Comparison of ENCODE assay signal across 8 cellular contexts in genomic region chr10:63711866-63712716, GRCh38.
A peak's percentile ranks its signal among the peaks of the same experiment; 100 is the strongest.
DNase-seq lines count a peak whose midpoint lies in the region; ATAC-seq and TF ChIP-seq lines count a peak whose summit lies in the region.

No MANE protein-coding gene starts in this region.

- peak; percentile 91 for DNase-seq in DMS53 (lab: John Stamatoyannopoulos, UW)
- DNase-seq in NCI-H2107 treated with DMSO at 0.1 percent for 48 hours (lab: John Stamatoyannopoulos, UW; ENCODE audit: unreplicated experiment), result peak; percentile 80
- peak; percentile 99 to 100 (median 100) for DNase-seq in body of pancreas
- no peak for DNase-seq in iPS DF 6.9 (ENCODE audit: low read depth, low spot score)
- no peak for DNase-seq in activated CD8-positive, alpha-beta memory T cell treated with anti-CD3 and anti-CD28 coated beads, Interleukin-2, amount 50 U/mL, for 4 hours
- no peak for DNase-seq in activated CD4-positive, alpha-beta memory T cell treated with anti-CD3 and anti-CD28 coated beads for 36 hours
- DNase-seq in HuH-7 (ENCODE audit: low spot score), result no peak

- no peak for TF ChIP-seq CTCF in body of pancreas (IDR thresholded peaks at IDR 0.05)

- WGBS in body of pancreas, 2 donors, result 3% methylated on average over 5 to 6 of the region's 6 CpGs
- no CpG with 5 or more reads among the region's 6 CpGs for WGBS in iPS DF 6.9 (ENCODE audit: insufficient coverage, insufficient read length)

- no peaks in the 10 kb centered on the region for H3K36me3 Mint-ChIP-seq in activated CD4-positive, alpha-beta memory T cell treated with anti-CD3 and anti-CD28 coated beads for 36 hours

- peak; percentile 92 for ATAC-seq in body of pancreas

- no peak overlapping the region for H3K27ac Mint-ChIP-seq in activated CD4-positive, alpha-beta memory T cell treated with anti-CD3 and anti-CD28 coated beads for 36 hours

- CTCF ChIA-PET in activated CD4-positive, alpha-beta memory T cell treated with anti-CD3 and anti-CD28 coated beads for 36 hours (lab: Charles Lee), result interaction anchor here (1.6 to 2.2 kb wide), 2 partner anchors 8 to 546 kb away, joined by 9 to 17 read pairs; no protein-coding TSS in a partner anchor

- H3K36me3 ChIP-seq in body of pancreas (replicated peaks in 1 of 2; ENCODE audit: insufficient read depth in 1 of 2, low read depth in 2 of 2) (no peaks in the 10 kb centered on the region), iPS DF 6.9 (ENCODE audit: control insufficient read depth, insufficient read depth, low read length) (no peaks in the 10 kb centered on the region), skeletal muscle tissue (ENCODE audit: control insufficient read depth in 3 of 3, insufficient read depth in 3 of 3, low read length in 3 of 3) (no peaks in the 10 kb centered on the region)

- peak overlapping the region in 2 of 3 donors; percentile 12 to 18 for H3K9ac ChIP-seq in skeletal muscle tissue (ENCODE audit: low read depth in 1 of 3, low read length in 3 of 3)

- TF ChIP-seq POLR2A in body of pancreas (IDR thresholded peaks at IDR 0.05), result peak in 2 of 3 donors; percentile 53 to 60

- intact Hi-C loops in body of pancreas (cut with DNase I), result no loop called here
- intact Hi-C loops in activated CD4-positive, alpha-beta memory T cell treated with anti-CD3 and anti-CD28 coated beads for 36 hours (cut with micrococcal nuclease), result no loop called here

- H3K27me3 Mint-ChIP-seq in activated CD4-positive, alpha-beta memory T cell treated with anti-CD3 and anti-CD28 coated beads for 36 hours, result no peaks in the 10 kb centered on the region

- no peaks in the 10 kb centered on the region for H3K9me3 Mint-ChIP-seq in activated CD4-positive, alpha-beta memory T cell treated with anti-CD3 and anti-CD28 coated beads for 36 hours

- H3K4me1 Mint-ChIP-seq in activated CD4-positive, alpha-beta memory T cell treated with anti-CD3 and anti-CD28 coated beads for 36 hours (ENCODE audit: low read depth), result peaks cover 9% of the 10 kb centered on the region

- no peak overlapping the region for H3K4me3 Mint-ChIP-seq in activated CD4-positive, alpha-beta memory T cell treated with anti-CD3 and anti-CD28 coated beads for 36 hours

- no peaks in the 10 kb centered on the region for H3K27me3 ChIP-seq in body of pancreas
- H3K27me3 ChIP-seq in iPS DF 6.9 (ENCODE audit: control insufficient read depth, insufficient read depth, low read length), result no peaks in the 10 kb centered on the region
- H3K27me3 ChIP-seq in skeletal muscle tissue (ENCODE audit: control insufficient read depth in 3 of 3, insufficient read depth in 3 of 3, low read length in 3 of 3), result no peaks in the 10 kb centered on the region

- POLR2A ChIA-PET in activated CD4-positive, alpha-beta memory T cell treated with anti-CD3 and anti-CD28 coated beads for 36 hours (lab: Charles Lee), result no interaction called here

- H3K4me1 ChIP-seq in body of pancreas (peaks cover 55% of the 10 kb centered on the region), iPS DF 6.9 (ENCODE audit: control insufficient read depth, insufficient read depth, low read length) (peaks cover 9% of the 10 kb centered on the region), skeletal muscle tissue (ENCODE audit: control insufficient read depth in 3 of 3, insufficient read depth in 3 of 3, low read length in 3 of 3) (peaks cover 29 to 34% (median 34%) of the 10 kb centered on the region in 3 donors)

- no peak overlapping the region for H3K4me3 ChIP-seq in body of pancreas
- no peak overlapping the region for H3K4me3 ChIP-seq in iPS DF 6.9 (ENCODE audit: low read length)
- peak overlapping the region in 2 of 3 donors; percentile 13 to 32 for H3K4me3 ChIP-seq in skeletal muscle tissue (ENCODE audit: low read length in 3 of 3)

- H3K9me3 ChIP-seq in body of pancreas, result no peaks in the 10 kb centered on the region
- no peaks in the 10 kb centered on the region for H3K9me3 ChIP-seq in iPS DF 6.9 (ENCODE audit: control insufficient read depth, insufficient read depth, low read length)
- no peaks in the 10 kb centered on the region for H3K9me3 ChIP-seq in skeletal muscle tissue (ENCODE audit: control insufficient read depth in 3 of 3, low read length in 3 of 3)

- H3K27ac ChIP-seq in body of pancreas (peak overlapping the region; percentile 86 to 94 (median 89)), iPS DF 6.9 (ENCODE audit: low read length) (peak overlapping the region; percentile 71), skeletal muscle tissue (ENCODE audit: low read depth, low read length) (peak overlapping the region; percentile 82)

Comparison
In these comparisons a context has a peak if more than half of its experiments do, and no peak if none do; other contexts are left out.
1. DNase-seq: peak in DMS53 (single experiment), NCI-H2107 treated with DMSO at 0.1 percent for 48 hours (single experiment) and body of pancreas (4 of 4); none in iPS DF 6.9 (single experiment), activated CD8-positive, alpha-beta memory T cell treated with anti-CD3 and anti-CD28 coated beads, Interleukin-2, amount 50 U/mL, for 4 hours (single experiment), activated CD4-positive, alpha-beta memory T cell treated with anti-CD3 and anti-CD28 coated beads for 36 hours (single experiment) and HuH-7 (single experiment).
2. H3K4me3 ChIP-seq: peak in skeletal muscle tissue (2 of 3); none in body of pancreas (0 of 2) and iPS DF 6.9 (single experiment).
3. Peak in every context shown above with its lines, with median percentiles within 50 percentile points of each other: H3K27ac ChIP-seq.